ENCODE assay signal across 8 cellular contexts in the genomic region with DNA sequence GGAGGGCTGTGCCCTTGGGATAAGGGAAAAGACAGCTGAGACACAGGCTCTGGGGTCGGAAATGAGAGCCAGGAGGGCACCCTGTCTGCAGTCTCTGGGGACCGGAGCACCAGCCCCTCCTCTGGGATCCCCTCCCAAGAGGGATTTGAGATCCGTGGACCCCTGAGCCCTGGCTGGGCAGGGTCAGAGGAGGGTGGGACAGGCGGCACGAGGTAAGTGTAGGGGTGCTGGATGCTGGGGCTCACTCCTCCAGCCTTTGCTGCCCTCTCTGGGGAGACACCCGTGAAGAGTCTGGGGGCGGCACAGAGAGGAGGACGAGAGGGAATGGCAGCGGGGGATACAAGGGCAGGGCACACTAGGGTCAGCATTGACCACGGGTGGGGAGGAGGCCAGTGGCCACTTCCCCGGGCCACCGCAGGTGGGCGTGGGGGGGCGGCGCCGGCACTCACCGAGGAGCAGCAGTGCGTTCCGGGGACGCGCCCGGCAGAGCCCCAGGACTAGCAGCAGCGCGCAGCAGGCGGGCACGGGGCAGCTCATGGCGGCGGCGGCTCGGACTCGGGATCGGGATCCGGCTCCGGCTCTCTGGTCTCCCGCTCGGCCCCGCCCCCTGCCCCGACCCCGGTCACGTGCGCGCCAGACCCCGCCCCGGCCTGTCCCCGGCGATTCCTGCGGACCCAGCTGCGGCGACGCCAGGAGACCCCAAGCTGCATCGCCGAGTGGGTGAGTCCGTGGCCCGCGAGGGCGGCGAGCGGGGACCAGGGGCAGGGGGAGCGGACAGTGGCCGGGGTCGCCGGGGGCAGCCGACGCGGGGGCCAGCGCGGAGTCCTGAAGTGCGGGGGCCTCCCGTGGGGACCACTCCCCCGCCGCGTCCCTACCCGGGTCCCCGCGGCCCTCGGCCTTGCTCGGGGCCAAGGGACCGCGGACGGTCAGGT. TPM values are rescaled to one million over a fixed set of nuclear protein-coding genes. Genes with fewer than 3 reads are reported as not detected.
A peak's percentile ranks its signal among the peaks of the same experiment; 100 is the strongest.
DNase-seq lines count a peak whose midpoint lies in the region; ATAC-seq and TF ChIP-seq lines count a peak whose summit lies in the region.

SGSH (minus strand) TSS at position 557 of the 932 bp plus-strand sequence; CDS start at position 537, 20 bp downstream.
SLC26A11 (plus strand) TSS at position 651 of the 932 bp plus-strand sequence. CDS start 1,134 bp downstream, outside the sequence.

- TF ChIP-seq CTCF in AG09319 (IDR thresholded peaks at IDR 0.05; ENCODE audit: low read depth, low read length) (no peak), left ventricle myocardium inferior (IDR thresholded peaks at IDR 0.05; ENCODE audit: borderline replicate concordance) (peak; percentile 27), uterus (IDR thresholded peaks at IDR 0.05) (no peak)

- peak within 1 kb of the TSS; percentile 87 to 99 (median 89) for H3K27ac Mint-ChIP-seq in IgD-negative memory B cell
- peak within 1 kb of the TSS; percentile 94 to 96 for H3K27ac Mint-ChIP-seq in T-cell

- H3K4me1 ChIP-seq in left ventricle myocardium inferior (peaks cover 30% of the 10 kb centered on the region), uterus (peaks cover 0 to 6% of the 10 kb centered on the region in 2 donors)

- H3K4me1 Mint-ChIP-seq in IgD-negative memory B cell (peaks cover 6 to 13% (median 12%) of the 10 kb centered on the region in 3 donors), T-cell (peaks cover 29 to 55% (median 50%) of the 10 kb centered on the region in 3 donors)

- no peaks in the 10 kb centered on the region for H3K27me3 Mint-ChIP-seq in IgD-negative memory B cell
- no peaks in the 10 kb centered on the region for H3K27me3 Mint-ChIP-seq in T-cell

- DNase-seq in AG09319 (ENCODE audit: extremely low read depth, low read depth) (peak; percentile 14), T-cell (peak in 32 of 34 experiments; percentile 12 to 59 (median 34)), amniotic stem cell (lab: John Stamatoyannopoulos, UW) (peak; percentile 54), left ventricle myocardium inferior (peak; percentile 86), putamen (ENCODE audit: low spot score) (peak; percentile 37), uterus (peak; percentile 77 to 78)

- H3K36me3 Mint-ChIP-seq in IgD-negative memory B cell, result no peaks in the 10 kb centered on the region
- H3K36me3 Mint-ChIP-seq in T-cell, result peaks cover 24% of the 10 kb centered on the region

- peak in 1 of 2 donors; percentile 47 for TF ChIP-seq POLR2A in uterus (IDR thresholded peaks at IDR 0.05)

- peaks cover 23% of the 10 kb centered on the region for H3K36me3 ChIP-seq in left ventricle myocardium inferior
- no peaks in the 10 kb centered on the region for H3K36me3 ChIP-seq in uterus

- H3K9me3 ChIP-seq in left ventricle myocardium inferior (replicated peaks), result no peaks in the 10 kb centered on the region
- no peaks in the 10 kb centered on the region for H3K9me3 ChIP-seq in uterus

- H3K4me3 ChIP-seq in left ventricle myocardium inferior, result peak within 1 kb of the TSS; percentile 98
- peak within 1 kb of the TSS; percentile 83 to 99 for H3K4me3 ChIP-seq in uterus

- H3K9me3 Mint-ChIP-seq in IgD-negative memory B cell (no peaks in the 10 kb centered on the region), T-cell (no peaks in the 10 kb centered on the region)

- intact Hi-C loops in left ventricle myocardium inferior (cut with micrococcal nuclease) (no loop called here), uterus (cut with DNase I; ENCODE audit: low total_unique reads) (no loop called here)

- H3K27ac ChIP-seq in left ventricle myocardium inferior (replicated peaks), result peak within 1 kb of the TSS; percentile 83
- peak within 1 kb of the TSS; percentile 84 to 86 for H3K27ac ChIP-seq in uterus

- ATAC-seq in GM19035 (IDR thresholded peaks at IDR 0.05; ENCODE audit: unreplicated experiment), result peak; percentile 36
- peak; percentile 52 to 57 (median 54) for ATAC-seq in T-cell (replicated peaks in 1 of 4)

- no peaks in the 10 kb centered on the region for H3K27me3 ChIP-seq in left ventricle myocardium inferior (ENCODE audit: low read depth)
- no peaks in the 10 kb centered on the region for H3K27me3 ChIP-seq in uterus

- POLR2A ChIA-PET in T-cell (lab: Charles Lee), result interaction anchor here (0.6 to 0.7 kb wide), 4 partner anchors 13 to 173 kb away, joined by 3 to 9 read pairs (median 4); no protein-coding TSS in a partner anchor

- peak within 1 kb of the TSS; percentile 88 to 95 (median 90) for H3K4me3 Mint-ChIP-seq in IgD-negative memory B cell
- H3K4me3 Mint-ChIP-seq in T-cell, result peak within 1 kb of the TSS; percentile 89 to 95 (median 92)

- CTCF ChIA-PET in T-cell (lab: Charles Lee), result no interaction called here

RNA-seq across cellular contexts. Expression of gene SGSH, which starts in this region (rescaled TPM):
- 31.6 TPM for polyA plus RNA-seq in IgD-negative memory B cell
- total RNA-seq in T-cell (100 to 1,000 TPM; 133 to 197 (median 155) TPM), left ventricle myocardium inferior (10.9 TPM), uterus (10 to 100 TPM; 14.4 to 39.7 (median 38.4) TPM)

RNA-seq across cellular contexts. Expression of gene SLC26A11, which starts in this region (rescaled TPM):
- 2.7 TPM for polyA plus RNA-seq in IgD-negative memory B cell
- 100 to 1,000 TPM in 3 of 5 donors, 10 to 100 TPM in 2; 45.9 to 123 (median 112) TPM for total RNA-seq in T-cell
- total RNA-seq in left ventricle myocardium inferior, result 4.1 TPM
- total RNA-seq in uterus, result 10 to 100 TPM in 3 of 4 donors, 1 to 10 TPM in 1; 10.0 to 38.7 (median 16.0) TPM

Comparison
In these comparisons a context has a peak if more than half of its experiments do, and no peak if none do; other contexts are left out.
1. Peak in every context shown above with its lines: DNase-seq, ATAC-seq, H3K4me3 ChIP-seq and H3K27ac ChIP-seq.
2. DNase-seq: peak in every context shown above with its lines; median percentile 86 in left ventricle myocardium inferior; 78 in uterus; 54 in amniotic stem cell; 37 in putamen; 34 in T-cell; 14 in AG09319.